Comparison of ENCODE assay signal across 1 cellular context in the genomic region with DNA sequence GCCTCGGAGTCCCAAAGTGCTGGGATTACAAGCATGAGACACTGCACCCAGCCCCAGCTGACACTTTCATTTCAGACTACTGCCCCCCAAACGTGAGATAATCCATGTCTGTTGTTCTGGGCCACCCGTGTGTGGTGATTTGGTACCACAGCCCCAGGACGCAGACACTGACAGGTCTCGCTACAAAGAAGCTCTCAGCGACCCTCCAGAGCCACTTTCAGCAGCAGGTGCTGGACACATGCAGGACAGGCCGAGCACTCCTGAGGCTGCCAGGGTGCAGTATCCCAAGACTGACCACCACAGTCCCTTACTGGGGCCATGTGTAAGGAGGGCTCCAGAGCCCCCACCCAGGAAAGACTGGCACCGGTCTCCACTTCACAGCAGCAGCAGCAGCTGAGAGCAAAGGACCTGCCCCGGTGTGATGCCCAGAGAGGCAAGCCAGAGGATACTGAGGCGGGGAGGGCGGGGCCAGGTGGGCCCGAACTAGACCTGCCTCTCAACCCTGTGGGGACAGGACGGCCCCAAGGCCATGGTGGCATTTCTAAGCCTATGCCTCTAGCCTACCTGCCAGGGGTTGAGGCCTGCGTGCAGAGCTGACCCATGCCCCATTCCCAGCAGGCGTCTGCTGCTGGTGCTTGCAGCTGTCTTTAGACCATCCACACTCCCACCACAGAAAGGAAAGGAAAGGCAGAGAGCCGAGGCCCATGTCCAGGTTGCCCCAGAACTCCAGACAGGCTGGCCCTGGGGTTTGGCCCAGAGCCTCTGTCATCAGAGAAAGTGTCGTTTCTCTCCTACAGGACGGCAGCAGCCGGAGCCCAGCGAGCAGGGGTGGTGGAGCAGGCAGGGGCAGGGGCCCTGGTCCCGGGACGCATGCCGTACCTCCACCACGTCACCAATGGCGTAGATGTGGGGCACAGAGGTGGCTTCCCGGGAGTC.
TF ChIP-seq lines count a peak whose summit lies in the region.

No MANE protein-coding gene starts in this region.

TF ChIP-seq in endothelial cell of umbilical vein, 7 proteins besides CTCF, POLR2A, EP300 and RAD21:
- TF ChIP-seq GATA2 (IDR thresholded peaks at IDR 0.05; ENCODE audit: insufficient read depth, insufficient read length, low read depth, low read length) = no peak
- TF ChIP-seq EZH2 (IDR thresholded peaks at IDR 0.05; ENCODE audit: borderline replicate concordance, low read depth, low read length, severe bottlenecking) = no peak
- no peak for TF ChIP-seq JUN (IDR thresholded peaks at IDR 0.05; ENCODE audit: borderline replicate concordance, insufficient read depth, insufficient read length, low read depth)
- TF ChIP-seq POLR2AphosphoS5 (IDR thresholded peaks at IDR 0.05; ENCODE audit: insufficient read depth, low read depth, low read length) = no peak
- TF ChIP-seq MYC (IDR thresholded peaks at IDR 0.05; ENCODE audit: low read depth, low read length) = no peak
- no peak for TF ChIP-seq FOS (IDR thresholded peaks at IDR 0.05; ENCODE audit: borderline replicate concordance, insufficient read depth, low read length)
- no peak for TF ChIP-seq MAX (IDR thresholded peaks at IDR 0.05; ENCODE audit: insufficient read depth, insufficient read length)
